17 cellular contexts compared by ENCODE assay signal in genomic region chr2:104965900-104966299, GRCh38.
"Had no signal": no experiment of that assay in that cellular context is flagged by ENCODE, and none has a peak within 500 bp of the region (broad histone marks: within the 10 kb centered on the region; RNA-seq: fewer than 3 reads in every experiment).

No MANE protein-coding gene starts in this region.

- H3K4me3 ChIP-seq: coronary artery, ovary, suprapubic skin had no signal

- DNase-seq: activated CD4-positive, alpha-beta T cell treated with anti-CD3 and anti-CD28 coated beads, Interleukin-2, amount 10 ng/mL, durations not matched to agents 7 days and 5 days; activated CD8-positive, alpha-beta memory T cell treated with anti-CD3 and anti-CD28 coated beads, Interleukin-2, amount 50 U/mL, for 48 hours; activated gamma-delta T cell; activated T-cell treated with anti-CD3 and anti-CD28 coated beads, Interleukin-2, amount 50 U/mL, for 72 hours; foreskin fibroblast; glutamatergic neuron; hypothalamus; kidney glomerular epithelial cell; ovary; trophoblast cell had no signal

- H3K36me3 Mint-ChIP-seq: brain had no signal

- H3K36me3 ChIP-seq: ovary, suprapubic skin had no signal

- H3K4me1 ChIP-seq: suprapubic skin had no signal

- H3K27ac ChIP-seq: coronary artery, ovary, suprapubic skin had no signal

- H3K27ac Mint-ChIP-seq: activated CD4-positive, alpha-beta T cell treated with anti-CD3 and anti-CD28 coated beads, Interleukin-2, amount 10 ng/mL, durations not matched to agents 7 days and 5 days; activated naive CD8-positive, alpha-beta T cell; activated T-cell treated with anti-CD3 and anti-CD28 coated beads, Interleukin-2, amount 50 U/mL, for 72 hours; brain; stimulated activated naive CD8-positive, alpha-beta T cell treated with anti-CD3 and anti-CD28 coated beads, Interleukin-15, Interleukin-2, amounts not matched to agents 100 ng/mL and 50 ng/mL, for 24 hours had no signal

- ATAC-seq: activated T-cell treated with anti-CD3 and anti-CD28 coated beads, Interleukin-2, amount 50 U/mL, for 72 hours; sciatic nerve had no signal

- H3K4me1 Mint-ChIP-seq: activated CD4-positive, alpha-beta T cell treated with anti-CD3 and anti-CD28 coated beads, Interleukin-2, amount 10 ng/mL, durations not matched to agents 7 days and 5 days; brain; central memory CD8-positive, alpha-beta T cell had no signal

- H3K9me3 ChIP-seq: ovary, suprapubic skin had no signal

- H3K4me3 Mint-ChIP-seq: activated CD4-positive, alpha-beta T cell treated with anti-CD3 and anti-CD28 coated beads, Interleukin-2, amount 10 ng/mL, durations not matched to agents 7 days and 5 days; activated naive CD8-positive, alpha-beta T cell; activated T-cell treated with anti-CD3 and anti-CD28 coated beads, Interleukin-2, amount 50 U/mL, for 72 hours; brain; central memory CD8-positive, alpha-beta T cell; stimulated activated naive CD8-positive, alpha-beta T cell treated with anti-CD3 and anti-CD28 coated beads, Interleukin-15, Interleukin-2, amounts not matched to agents 100 ng/mL and 50 ng/mL, for 24 hours had no signal

- H3K27me3 ChIP-seq: ovary, suprapubic skin had no signal
